Comparison of ENCODE assay signal across 13 cellular contexts in genomic region chr5:169717298-169717697, GRCh38.
A peak's percentile ranks its signal among the peaks of the same experiment; 100 is the strongest.
DNase-seq lines count a peak whose midpoint lies in the region; ATAC-seq, FAIRE-seq and TF ChIP-seq lines count a peak whose summit lies in the region.
"Had no signal": no experiment of that assay in that cellular context is flagged by ENCODE, and none has a peak within 500 bp of the region (broad histone marks: within the 10 kb centered on the region; RNA-seq: fewer than 3 reads in every experiment).

No MANE protein-coding gene starts in this region.

- in situ Hi-C loops in HepG2 (cut with HindIII; ENCODE audit: extremely low pct_ligation_motif_present, low pct_unique_long_range_greater_than_20kb) = no loop called here

- FAIRE-seq in kidney (lab: Jason Lieb, UNC) = no peak
- FAIRE-seq in HepG2 (lab: Jason Lieb, UNC) = no peak

- POLR2A ChIA-PET in HepG2 (lab: Yijun Ruan, JAX) = no interaction called here

- H3K27ac ChIP-seq in breast epithelium (peak overlapping the region; percentile 61 to 65), lower lobe of right lung (no peak overlapping the region), kidney (ENCODE audit: low read depth in 2 of 2, low read length in 2 of 2) (no peak overlapping the region), HepG2 (ENCODE audit: extremely low read length, insufficient read depth, low read length) (no peak overlapping the region)
- H3K27ac ChIP-seq: BLaER1 treated with 17β-estradiol and CSF1 and Interleukin-3, amounts not matched to agents 10 nM and 100 nM; right atrium auricular region had no signal

- BruUV-seq in HepG2 (replicated peaks; lab: Mats Ljungman, UMichigan) = no TSS peak

- H3K79me2 ChIP-seq in HepG2 (ENCODE audit: insufficient read depth, low read length) = no peaks in the 10 kb centered on the region

- H3K27me3 ChIP-seq in breast epithelium = no peaks in the 10 kb centered on the region
- H3K27me3 ChIP-seq in lower lobe of right lung (ENCODE audit: low read depth) = no peaks in the 10 kb centered on the region
- H3K27me3 ChIP-seq in HepG2 (ENCODE audit: control insufficient read depth in 1 of 2, insufficient read depth in 2 of 2, low read length in 2 of 2) = no peaks in the 10 kb centered on the region
- H3K27me3 ChIP-seq: BLaER1 treated with 17β-estradiol and CSF1 and Interleukin-3, amounts not matched to agents 10 nM and 100 nM; right atrium auricular region had no signal

- TF ChIP-seq RAD21 in HepG2 (CRISPR knock-in tag; IDR thresholded peaks at IDR 0.05) = no peak

- TF ChIP-seq POLR2A in breast epithelium (IDR thresholded peaks at IDR 0.05) (no peak), HepG2 (IDR thresholded peaks at IDR 0.05; ENCODE audit: insufficient read depth in 1 of 2, low read depth in 2 of 2, low read length in 2 of 2) (no peak)

- H2AFZ ChIP-seq in HepG2 (ENCODE audit: low read length) = no peak overlapping the region

- H3K9me3 ChIP-seq in breast epithelium (no peaks in the 10 kb centered on the region), lower lobe of right lung (no peaks in the 10 kb centered on the region), kidney (ENCODE audit: control insufficient read depth in 1 of 2, low read length in 2 of 2) (no peaks in the 10 kb centered on the region), HepG2 (ENCODE audit: low read length) (no peaks in the 10 kb centered on the region)
- H3K9me3 ChIP-seq: right atrium auricular region had no signal

- H3K4me3 ChIP-seq in breast epithelium (no peak overlapping the region), lower lobe of right lung (no peak overlapping the region), kidney (ENCODE audit: low read length in 2 of 2) (no peak overlapping the region), HepG2 (replicated peaks in 1 of 3; ENCODE audit: insufficient read depth in 1 of 3, low read depth in 2 of 3, low read length in 3 of 3) (no peak overlapping the region)
- H3K4me3 ChIP-seq: BLaER1 treated with 17β-estradiol and CSF1 and Interleukin-3, amounts not matched to agents 10 nM and 100 nM; right atrium auricular region had no signal

- H3K9ac ChIP-seq in kidney (ENCODE audit: low read length in 2 of 2) = no peak overlapping the region
- H3K9ac ChIP-seq in HepG2 (ENCODE audit: insufficient read depth, low read depth, low read length) = no peak overlapping the region
- H3K9ac ChIP-seq: BLaER1 treated with 17β-estradiol and CSF1 and Interleukin-3, amounts not matched to agents 10 nM and 100 nM had no signal

- no peaks in the 10 kb centered on the region for H3K36me3 ChIP-seq in breast epithelium
- peaks cover 51% of the 10 kb centered on the region for H3K36me3 ChIP-seq in lower lobe of right lung
- no peaks in the 10 kb centered on the region for H3K36me3 ChIP-seq in kidney (ENCODE audit: control insufficient read depth in 1 of 2, insufficient read depth in 2 of 2, low read length in 2 of 2)
- H3K36me3 ChIP-seq in HepG2 (replicated peaks in 1 of 2; ENCODE audit: control insufficient read depth in 1 of 2, insufficient read depth in 2 of 2, low read length in 2 of 2) = no peaks in the 10 kb centered on the region
- H3K36me3 ChIP-seq: right atrium auricular region had no signal

- DNase-seq in Daoy (ENCODE audit: low read depth) (peak; percentile 77), NCI-H226 (peak; percentile 80), breast epithelium (ENCODE audit: low spot score in 2 of 2) (peak in 1 of 2 donors; percentile 92), lower lobe of right lung (no peak), kidney (no peak), HepG2 (ENCODE audit: low spot score) (no peak), hepatic stellate cell (ENCODE audit: low spot score) (no peak)
- DNase-seq: H9, NCI-H1105, NCI-H446 had no signal

- CTCF ChIA-PET in HepG2 (lab: Yijun Ruan, JAX; ENCODE audit: low intra/inter-chr PET ratio, low total read pairs) = no interaction called here

- TF ChIP-seq EP300 in HepG2 (IDR thresholded peaks at IDR 0.05; ENCODE audit: low read depth in 2 of 2, low read length in 2 of 2) (no peak), HepG2 (CRISPR knock-in tag; IDR thresholded peaks at IDR 0.05; ENCODE audit: borderline replicate concordance) (no peak)

- ATAC-seq in lower lobe of right lung (peak; percentile 70), HG02642 (IDR thresholded peaks at IDR 0.05; ENCODE audit: poor library complexity, unreplicated experiment) (no peak), HepG2 (no peak)

- no peaks in the 10 kb centered on the region for H4K20me1 ChIP-seq in HepG2 (ENCODE audit: insufficient read depth, low read length)

- TF ChIP-seq CTCF in breast epithelium (IDR thresholded peaks at IDR 0.05) (no peak), lower lobe of right lung (IDR thresholded peaks at IDR 0.05) (no peak), kidney (IDR thresholded peaks at IDR 0.05; ENCODE audit: borderline replicate concordance, extremely low read depth, insufficient read depth) (no peak), HepG2 (CRISPR knock-in tag; IDR thresholded peaks at IDR 0.05) (no peak)

- H3K4me1 ChIP-seq in breast epithelium (no peaks in the 10 kb centered on the region), lower lobe of right lung (no peaks in the 10 kb centered on the region), kidney (ENCODE audit: control insufficient read depth in 1 of 2, insufficient read depth in 1 of 2, low read depth in 1 of 2, low read length in 2 of 2) (no peaks in the 10 kb centered on the region), HepG2 (ENCODE audit: insufficient read depth, low read length) (no peaks in the 10 kb centered on the region)
- H3K4me1 ChIP-seq: BLaER1 treated with 17β-estradiol and CSF1 and Interleukin-3, amounts not matched to agents 10 nM and 100 nM; right atrium auricular region had no signal

- H3K4me2 ChIP-seq in HepG2 (ENCODE audit: low read depth, low read length) = no peak overlapping the region
- H3K4me2 ChIP-seq: BLaER1 treated with 17β-estradiol and CSF1 and Interleukin-3, amounts not matched to agents 10 nM and 100 nM had no signal

- no CpG with 5 or more reads among the region's 3 CpGs for WGBS in HepG2 (ENCODE audit: low lambda C conversion rate)

- intact Hi-C loops in breast epithelium (cut with DNase I; ENCODE audit: low total_unique reads) (no loop called here), lower lobe of right lung (cut with DNase I) (no loop called here), kidney (cut with DNase I) (no loop called here), HepG2 (cut with micrococcal nuclease; ENCODE audit: unreplicated experiment) (no loop called here)

TF ChIP-seq in HepG2, 621 proteins besides CTCF, POLR2A, EP300 and RAD21 (continues in another document):
- TF ChIP-seq CHD2 (IDR thresholded peaks at IDR 0.05; ENCODE audit: low read depth, low read length) (no peak), SIN3B (IDR thresholded peaks at IDR 0.05; ENCODE audit: low read length) (no peak), ZNF101 (CRISPR knock-in tag; IDR thresholded peaks at IDR 0.05; ENCODE audit: borderline replicate concordance, low read depth) (no peak), NFIC (IDR thresholded peaks at IDR 0.05; ENCODE audit: low read length) (no peak), AHDC1 (CRISPR knock-in tag; IDR thresholded peaks at IDR 0.05; ENCODE audit: borderline replicate concordance) (no peak), RELA (CRISPR knock-in tag; IDR thresholded peaks at IDR 0.05) (no peak), RAD51 (IDR thresholded peaks at IDR 0.05; ENCODE audit: borderline replicate concordance) (no peak), DRAP1 (CRISPR knock-in tag; IDR thresholded peaks at IDR 0.05) (no peak), EHMT2 (IDR thresholded peaks at IDR 0.05; ENCODE audit: borderline replicate concordance, low read depth, low read length) (no peak), ZFP90 (CRISPR knock-in tag; IDR thresholded peaks at IDR 0.05; ENCODE audit: borderline replicate concordance) (no peak)

Comparison
In these comparisons a context has a peak if more than half of its experiments do, and no peak if none do; other contexts are left out.
1. DNase-seq: peak in Daoy (single experiment) and NCI-H226 (single experiment); none in lower lobe of right lung (single experiment), kidney (single experiment), HepG2 (single experiment) and hepatic stellate cell (single experiment).
2. H3K27ac ChIP-seq: peak in breast epithelium (2 of 2); none in lower lobe of right lung (single experiment), kidney (0 of 2) and HepG2 (single experiment).
3. ATAC-seq: peak in lower lobe of right lung (2 of 2); none in HG02642 (single experiment) and HepG2 (single experiment).